In genomic region chr4:47533689-47534347, GRCh38 we compare ENCODE assay signal across 19 cellular contexts. TPM values are rescaled to one million over a fixed set of nuclear protein-coding genes. Genes with fewer than 3 reads are reported as not detected.
A peak's percentile ranks its signal among the peaks of the same experiment; 100 is the strongest.
DNase-seq lines count a peak whose midpoint lies in the region; ATAC-seq and TF ChIP-seq lines count a peak whose summit lies in the region.
"Had no signal": no experiment of that assay in that cellular context is flagged by ENCODE, and none has a peak within 500 bp of the region (broad histone marks: within the 10 kb centered on the region; RNA-seq: fewer than 3 reads in every experiment).

No MANE protein-coding gene starts in this region.

- H3K4me3 Mint-ChIP-seq in activated T-cell treated with anti-CD3 and anti-CD28 coated beads, Interleukin-2, amount 50 U/mL, for 4 hours: no peak overlapping the region
- peak overlapping the region in 1 of 2 donors; percentile 12 for H3K4me3 Mint-ChIP-seq in stimulated activated naive B cell treated with anti-CD40 and anti-IgM and Interleukin-4, amounts not matched to agents 10 μg/mL and 1 μg/mL and 100 μg/mL, for 72 hours

- no peaks in the 10 kb centered on the region for H3K27me3 Mint-ChIP-seq in activated T-cell treated with anti-CD3 and anti-CD28 coated beads, Interleukin-2, amount 50 U/mL, for 4 hours (ENCODE audit: low read depth)
- no peaks in the 10 kb centered on the region for H3K27me3 Mint-ChIP-seq in stimulated activated naive B cell treated with anti-CD40 and anti-IgM and Interleukin-4, amounts not matched to agents 10 μg/mL and 1 μg/mL and 100 μg/mL, for 72 hours

- in situ Hi-C loops in astrocyte of the spinal cord (cut with HindIII; ENCODE audit: low sequenced_read_pairs): no loop called here

- DNase-seq in activated T-cell treated with anti-CD3 and anti-CD28 coated beads, Interleukin-2, amount 50 U/mL, for 4 hours: no peak
- no peak for DNase-seq in activated T-cell treated with anti-CD3 and anti-CD28 coated beads, Interleukin-2, amount 50 U/mL, for 1 hour
- peak; percentile 8 for DNase-seq in MV-4-11 (lab: John Stamatoyannopoulos, UW)
- DNase-seq in astrocyte of the spinal cord (ENCODE audit: low read depth, low spot score): peak; percentile 29
- DNase-seq in stimulated activated naive B cell treated with anti-CD40 and anti-IgM and Interleukin-4, amounts not matched to agents 10 μg/mL and 1 μg/mL and 100 μg/mL, for 72 hours: no peak
- DNase-seq in cerebellum (ENCODE audit: low spot score): no peak
- no peak for DNase-seq in NCI-H2081 treated with DMSO at 0.1 percent for 48 hours (lab: John Stamatoyannopoulos, UW)
- DNase-seq: activated CD8-positive, alpha-beta memory T cell treated with anti-CD3 and anti-CD28 coated beads for 24 hours; aorta; effector CD8-positive, alpha-beta T cell; kidney; midbrain; NCI-H1105 treated with DMSO at 0.1 percent for 48 hours; NCI-H510A; spleen; testis had no signal

- H3K9me3 Mint-ChIP-seq in activated T-cell treated with anti-CD3 and anti-CD28 coated beads, Interleukin-2, amount 50 U/mL, for 4 hours: peaks cover 9% of the 10 kb centered on the region
- H3K9me3 Mint-ChIP-seq in stimulated activated naive B cell treated with anti-CD40 and anti-IgM and Interleukin-4, amounts not matched to agents 10 μg/mL and 1 μg/mL and 100 μg/mL, for 72 hours: peaks cover 7 to 9% of the 10 kb centered on the region in 2 donors

- H3K4me3 ChIP-seq in astrocyte of the spinal cord (ENCODE audit: low read depth, low read length): no peak overlapping the region
- H3K4me3 ChIP-seq: gastroesophageal sphincter, spleen, testis had no signal

- ATAC-seq in activated T-cell treated with anti-CD3 and anti-CD28 coated beads, Interleukin-2, amount 50 U/mL, for 4 hours: peak; percentile 32 to 46
- ATAC-seq in stimulated activated naive B cell treated with anti-CD40 and anti-IgM and Interleukin-4, amounts not matched to agents 10 μg/mL and 1 μg/mL and 100 μg/mL, for 72 hours (replicated peaks): peak; percentile 64 to 67
- no peak for ATAC-seq in HG02973 (IDR thresholded peaks at IDR 0.05; ENCODE audit: unreplicated experiment)
- ATAC-seq: gastroesophageal sphincter, HepG2 had no signal

- peaks cover 42% of the 10 kb centered on the region for H3K4me1 Mint-ChIP-seq in activated T-cell treated with anti-CD3 and anti-CD28 coated beads, Interleukin-2, amount 50 U/mL, for 4 hours (ENCODE audit: low read depth)
- peaks cover 38 to 61% of the 10 kb centered on the region in 2 donors for H3K4me1 Mint-ChIP-seq in stimulated activated naive B cell treated with anti-CD40 and anti-IgM and Interleukin-4, amounts not matched to agents 10 μg/mL and 1 μg/mL and 100 μg/mL, for 72 hours

- TF ChIP-seq CTCF in astrocyte of the spinal cord (IDR thresholded peaks at IDR 0.05; ENCODE audit: low read depth, low read length): no peak

- H3K36me3 Mint-ChIP-seq in activated T-cell treated with anti-CD3 and anti-CD28 coated beads, Interleukin-2, amount 50 U/mL, for 4 hours (ENCODE audit: insufficient read depth): peaks cover 11% of the 10 kb centered on the region
- peaks cover 58 to 78% of the 10 kb centered on the region in 2 donors for H3K36me3 Mint-ChIP-seq in stimulated activated naive B cell treated with anti-CD40 and anti-IgM and Interleukin-4, amounts not matched to agents 10 μg/mL and 1 μg/mL and 100 μg/mL, for 72 hours

- H3K27ac Mint-ChIP-seq in stimulated activated naive B cell treated with anti-CD40 and anti-IgM and Interleukin-4, amounts not matched to agents 10 μg/mL and 1 μg/mL and 100 μg/mL, for 72 hours: no peak overlapping the region

RNA-seq across cellular contexts. Expression of gene ATP10D, which starts 48.7 kb away (rescaled TPM):
- total RNA-seq in activated T-cell treated with anti-CD3 and anti-CD28 coated beads, Interleukin-2, amount 50 U/mL, for 4 hours: 1 to 10 TPM; 1.7 to 2.9 (median 1.9) TPM
- total RNA-seq in cerebellum: 19.4 TPM

Comparison
In these comparisons a context has a peak if more than half of its experiments do, and no peak if none do; other contexts are left out.
1. DNase-seq: peak in MV-4-11 (single experiment) and astrocyte of the spinal cord (single experiment); none in activated T-cell treated with anti-CD3 and anti-CD28 coated beads, Interleukin-2, amount 50 U/mL, for 4 hours (single experiment), activated T-cell treated with anti-CD3 and anti-CD28 coated beads, Interleukin-2, amount 50 U/mL, for 1 hour (single experiment), stimulated activated naive B cell treated with anti-CD40 and anti-IgM and Interleukin-4, amounts not matched to agents 10 μg/mL and 1 μg/mL and 100 μg/mL, for 72 hours (single experiment), cerebellum (single experiment) and NCI-H2081 treated with DMSO at 0.1 percent for 48 hours (single experiment).